In genomic region chr9:75087279-75087823, GRCh38 we compare ENCODE assay signal across 1 cellular context.
TF ChIP-seq lines count a peak whose summit lies in the region.

No MANE protein-coding gene starts in this region.

TF ChIP-seq in HepG2, 621 proteins besides CTCF, POLR2A, EP300 and RAD21 (continued from another document):
- TF ChIP-seq PRDM4 (CRISPR knock-in tag; IDR thresholded peaks at IDR 0.05; ENCODE audit: borderline replicate concordance) (no peak), ZNF800 (CRISPR knock-in tag; IDR thresholded peaks at IDR 0.05) (peak; percentile 44; the same call in 1 of the 2 replicates), MXD3 (CRISPR knock-in tag; IDR thresholded peaks at IDR 0.05) (0 out of 2 replicates have a peak, but pooled peaks have one; percentile 28), GABPB1 (CRISPR knock-in tag; IDR thresholded peaks at IDR 0.05) (no peak)
